ENCODE assay signal across 21 cellular contexts in the genomic region with DNA sequence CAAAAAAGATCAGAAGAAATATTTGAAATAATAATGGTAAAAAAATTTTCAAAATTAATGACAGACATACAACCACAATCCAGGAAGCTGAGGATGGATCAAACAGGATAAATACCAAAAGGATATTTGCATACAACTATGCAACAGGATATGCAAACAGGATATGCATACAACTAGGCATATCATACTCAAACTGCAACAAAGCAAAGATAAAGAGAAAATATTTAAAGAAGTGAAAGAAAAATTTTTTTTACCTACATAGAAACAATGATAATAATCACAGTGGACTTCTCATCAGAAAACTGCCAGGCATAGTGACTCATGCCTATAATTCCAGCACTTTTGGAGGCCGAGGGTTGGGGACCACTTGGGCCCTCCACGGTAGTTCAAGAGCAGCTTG. TPM values are rescaled to one million over a fixed set of nuclear protein-coding genes. Genes with fewer than 3 reads are reported as not detected.
A peak's percentile ranks its signal among the peaks of the same experiment; 100 is the strongest.
DNase-seq lines count a peak whose midpoint lies in the region; ATAC-seq and TF ChIP-seq lines count a peak whose summit lies in the region.
"Had no signal": no experiment of that assay in that cellular context is flagged by ENCODE, and none has a peak within 500 bp of the region (broad histone marks: within the 10 kb centered on the region; RNA-seq: fewer than 3 reads in every experiment).

No MANE protein-coding gene starts in this region.

- H2AFZ ChIP-seq in mesenchymal stem cell (ENCODE audit: low read depth, low read length) = no peak overlapping the region
- no peak overlapping the region for H2AFZ ChIP-seq in neural progenitor cell (replicated peaks)

- peaks cover 12% of the 10 kb centered on the region for H3K9me3 Mint-ChIP-seq in Caco-2 (ENCODE audit: unreplicated experiment)
- peaks cover 17% of the 10 kb centered on the region for H3K9me3 Mint-ChIP-seq in neural progenitor cell

- H3K27me3 Mint-ChIP-seq in Caco-2 (ENCODE audit: insufficient read depth, unreplicated experiment) (no peaks in the 10 kb centered on the region), neural progenitor cell (ENCODE audit: insufficient read depth, low read depth) (peaks cover 7% of the 10 kb centered on the region)

- H3K18ac ChIP-seq in mesenchymal stem cell (ENCODE audit: low read depth in 1 of 2, low read length in 2 of 2) = no peak overlapping the region

- H3K27ac ChIP-seq in RWPE2 (ENCODE audit: poor library complexity, severe bottlenecking) (peak overlapping the region; percentile 85), mesenchymal stem cell (ENCODE audit: low read length, poor library complexity, severe bottlenecking) (peak overlapping the region; percentile 37), neural progenitor cell (no peak overlapping the region)
- H3K27ac ChIP-seq: Peyer's patch had no signal

- H3K14ac ChIP-seq in mesenchymal stem cell (ENCODE audit: low read length in 2 of 2) = no peak overlapping the region

- no peaks in the 10 kb centered on the region for H3K36me3 ChIP-seq in Caco-2 (ENCODE audit: control insufficient read depth, insufficient read depth, low read length)
- no peaks in the 10 kb centered on the region for H3K36me3 ChIP-seq in RWPE2 (ENCODE audit: low read depth)
- H3K36me3 ChIP-seq in mesenchymal stem cell (ENCODE audit: control insufficient read depth in 1 of 2, insufficient read depth in 2 of 2, low read depth in 1 of 2, low read length in 2 of 2) = no peaks in the 10 kb centered on the region
- no peaks in the 10 kb centered on the region for H3K36me3 ChIP-seq in neural progenitor cell
- H3K36me3 ChIP-seq: Peyer's patch had no signal

- no peak for DNase-seq in Caco-2
- no peak for DNase-seq in RWPE2 (ENCODE audit: low spot score)
- DNase-seq in mesenchymal stem cell = no peak
- no peak for DNase-seq in neural progenitor cell (ENCODE audit: low spot score)
- DNase-seq: ACHN, AML-193, COR-L47, DND-41, GF-D8, IMR-90, Karpas-422, MV-4-11, NCI-H1417, NCI-H187 treated with DMSO at 0.1 percent for 48 hours, NCI-H69, Peyer's patch, SHP77 had no signal

- H3K4me2 ChIP-seq in mesenchymal stem cell (ENCODE audit: low read length, poor library complexity, severe bottlenecking) = no peak overlapping the region
- no peak overlapping the region for H3K4me2 ChIP-seq in neural progenitor cell

- H3K27me3 ChIP-seq in Caco-2 (replicated peaks; ENCODE audit: control insufficient read depth, insufficient read depth, low read length) (no peaks in the 10 kb centered on the region), RWPE2 (ENCODE audit: insufficient read depth, poor library complexity, severe bottlenecking) (no peaks in the 10 kb centered on the region), mesenchymal stem cell (ENCODE audit: control insufficient read depth in 1 of 2, insufficient read depth in 1 of 2, low read length in 2 of 2) (no peaks in the 10 kb centered on the region), neural progenitor cell (peaks cover 2% of the 10 kb centered on the region)
- H3K27me3 ChIP-seq: Peyer's patch had no signal

- intact Hi-C loops in Caco-2 (cut with micrococcal nuclease; ENCODE audit: unreplicated experiment) = loop anchor here (5.0 kb wide), 1 partner anchor 702 kb away; no protein-coding TSS in a partner anchor

- peaks cover 1% of the 10 kb centered on the region for H3K79me1 ChIP-seq in mesenchymal stem cell (replicated peaks; ENCODE audit: low read length, poor library complexity, severe bottlenecking)

- H4K8ac ChIP-seq in mesenchymal stem cell (ENCODE audit: low read length) = no peak overlapping the region

- H3K4me1 Mint-ChIP-seq in Caco-2 (ENCODE audit: low read depth, unreplicated experiment) (peaks cover 38% of the 10 kb centered on the region), neural progenitor cell (no peaks in the 10 kb centered on the region)

- no CpG with 5 or more reads among the region's 2 CpGs for WGBS in mesenchymal stem cell

- H2BK15ac ChIP-seq in mesenchymal stem cell (ENCODE audit: low read depth, poor library complexity, severe bottlenecking) = no peak overlapping the region

- H3K9me3 ChIP-seq in Caco-2 (0 out of 2 replicates have a peak, but pooled peaks cover 14% of the 10 kb centered on the region), RWPE2 (ENCODE audit: severe bottlenecking) (no peaks in the 10 kb centered on the region), mesenchymal stem cell (ENCODE audit: control insufficient read depth, low read length) (no peaks in the 10 kb centered on the region), neural progenitor cell (ENCODE audit: low read depth) (no peaks in the 10 kb centered on the region)
- H3K9me3 ChIP-seq: Peyer's patch had no signal

- H3K9ac ChIP-seq in mesenchymal stem cell (ENCODE audit: low read length) = no peak overlapping the region
- no peak overlapping the region for H3K9ac ChIP-seq in neural progenitor cell

- no peak overlapping the region for H3K4ac ChIP-seq in mesenchymal stem cell (ENCODE audit: low read depth in 1 of 2, low read length in 2 of 2)

- no peak overlapping the region for H3K23ac ChIP-seq in mesenchymal stem cell (ENCODE audit: low read length in 2 of 2)

- H2BK5ac ChIP-seq in mesenchymal stem cell (ENCODE audit: low read depth, low read length, poor library complexity, severe bottlenecking) = no peak overlapping the region

- H3K4me1 ChIP-seq in Caco-2 (peaks cover 59% of the 10 kb centered on the region), RWPE2 (ENCODE audit: insufficient read depth, poor library complexity, severe bottlenecking) (peaks cover 32% of the 10 kb centered on the region), mesenchymal stem cell (ENCODE audit: control insufficient read depth, insufficient read depth, low read depth, low read length) (peaks cover 19% of the 10 kb centered on the region), neural progenitor cell (peaks cover 7% of the 10 kb centered on the region)

- no peaks in the 10 kb centered on the region for H3F3A ChIP-seq in neural progenitor cell (ENCODE audit: low read depth)

- ATAC-seq in HG02870 (IDR thresholded peaks at IDR 0.05; ENCODE audit: unreplicated experiment) (peak; percentile 44), RWPE2 (ENCODE audit: low read depth) (no peak; the same call in 2 of the 3 replicates), GM18517 (IDR thresholded peaks at IDR 0.05; ENCODE audit: unreplicated experiment) (no peak), HG03280 (IDR thresholded peaks at IDR 0.05; ENCODE audit: unreplicated experiment) (no peak), HG03521 (IDR thresholded peaks at IDR 0.05; ENCODE audit: unreplicated experiment) (no peak)

- no TSS peak for BruUV-seq in Caco-2 (replicated peaks; lab: Mats Ljungman, UMichigan)

- no peak overlapping the region for H2BK120ac ChIP-seq in mesenchymal stem cell (ENCODE audit: low read depth, low read length)

- POLR2A ChIA-PET in Caco-2 (lab: Charles Lee) = interaction anchor here (1.8 kb wide), 1 partner anchor 11 kb away, joined by 19 read pairs; the partner anchor contains the start of gene DHX15

- H3K4me3 Mint-ChIP-seq in Caco-2 (ENCODE audit: unreplicated experiment) (peak overlapping the region; percentile 40), neural progenitor cell (no peak overlapping the region)

- H3K36me3 Mint-ChIP-seq in Caco-2 (ENCODE audit: insufficient read depth, unreplicated experiment) (peaks cover 23% of the 10 kb centered on the region), neural progenitor cell (no peaks in the 10 kb centered on the region)

- no peaks in the 10 kb centered on the region for H4K20me1 ChIP-seq in neural progenitor cell (ENCODE audit: low read depth)

- CTCF ChIA-PET in Caco-2 (lab: Charles Lee) = no interaction called here

- H2BK12ac ChIP-seq in mesenchymal stem cell (ENCODE audit: low read length in 2 of 2) = no peak overlapping the region

- H3K79me2 ChIP-seq in neural progenitor cell (ENCODE audit: low read depth) = no peaks in the 10 kb centered on the region

- no peak for TF ChIP-seq CTCF in Caco-2 (IDR thresholded peaks at IDR 0.05; ENCODE audit: insufficient read depth in 1 of 2, low read depth in 1 of 2, low read length in 1 of 2, severe bottlenecking in 1 of 2, unreplicated experiment in 1 of 2)
- TF ChIP-seq CTCF in RWPE2 (IDR thresholded peaks at IDR 0.05; ENCODE audit: poor library complexity, severe bottlenecking) = no peak
- TF ChIP-seq CTCF in neural progenitor cell (IDR thresholded peaks at IDR 0.05) = no peak

- H3K4me3 ChIP-seq in Caco-2 (ENCODE audit: low read depth, low read length) (no peak overlapping the region), RWPE2 (ENCODE audit: severe bottlenecking) (no peak overlapping the region), mesenchymal stem cell (ENCODE audit: insufficient read depth in 1 of 2, low read depth in 1 of 2, low read length in 2 of 2) (no peak overlapping the region), neural progenitor cell (no peak overlapping the region)
- H3K4me3 ChIP-seq: Peyer's patch had no signal

- H2AK5ac ChIP-seq in mesenchymal stem cell (ENCODE audit: low read length, severe bottlenecking) = no peak overlapping the region

- H3K27ac Mint-ChIP-seq in Caco-2 (ENCODE audit: unreplicated experiment) = peak overlapping the region; percentile 99
- no peak overlapping the region for H3K27ac Mint-ChIP-seq in neural progenitor cell

- no peak overlapping the region for H4K91ac ChIP-seq in mesenchymal stem cell (ENCODE audit: low read length)

RNA-seq across cellular contexts. Expression of gene DHX15, which starts 11.3 kb away (rescaled TPM):
- total RNA-seq in Caco-2 (2022) = 154 and 155 TPM in 2 replicates
- 59.8 TPM for polyA plus RNA-seq in mesenchymal stem cell (2013, experiment 1 of 2)
- polyA plus RNA-seq in mesenchymal stem cell (2013, experiment 2 of 2) = 60.3 TPM
- 275 and 410 TPM in 2 replicates for total RNA-seq in neural progenitor cell (ENCODE audit: low replicate concordance)
